In genomic region chr9:129276486-129277260, GRCh38 we compare ENCODE assay signal across 17 cellular contexts.
A peak's percentile ranks its signal among the peaks of the same experiment; 100 is the strongest.
DNase-seq lines count a peak whose midpoint lies in the region; ATAC-seq, FAIRE-seq and TF ChIP-seq lines count a peak whose summit lies in the region.
"Had no signal": no experiment of that assay in that cellular context is flagged by ENCODE, and none has a peak within 500 bp of the region (broad histone marks: within the 10 kb centered on the region; RNA-seq: fewer than 3 reads in every experiment).

No MANE protein-coding gene starts in this region.

- H3K4me2 ChIP-seq in HepG2 (ENCODE audit: low read depth, low read length): peak overlapping the region; percentile 51

- H4K20me1 ChIP-seq in HepG2 (ENCODE audit: insufficient read depth, low read length): no peaks in the 10 kb centered on the region

- H3K4me1 ChIP-seq in HepG2 (ENCODE audit: insufficient read depth, low read length) (peaks cover 39% of the 10 kb centered on the region), tibial artery (peaks cover 0 to under 1% (median 0%) of the 10 kb centered on the region in 4 donors)
- H3K4me1 ChIP-seq: SJCRH30 had no signal

- H3K36me3 Mint-ChIP-seq in activated T-cell treated with anti-CD3 and anti-CD28 coated beads, Interleukin-2, amount 50 U/mL, for 24 hours (ENCODE audit: low read depth): no peaks in the 10 kb centered on the region
- H3K36me3 Mint-ChIP-seq in WTC11: no peaks in the 10 kb centered on the region
- H3K36me3 Mint-ChIP-seq: brain had no signal

- no peaks in the 10 kb centered on the region for H3K36me3 ChIP-seq in HepG2 (replicated peaks in 1 of 2; ENCODE audit: control insufficient read depth in 1 of 2, insufficient read depth in 2 of 2, low read length in 2 of 2)
- no peaks in the 10 kb centered on the region for H3K36me3 ChIP-seq in tibial artery
- H3K36me3 ChIP-seq: SJCRH30 had no signal

- H3K9ac ChIP-seq in HepG2 (ENCODE audit: insufficient read depth, low read depth, low read length): no peak overlapping the region

- no peak for TF ChIP-seq CTCF in WTC11 (IDR thresholded peaks at IDR 0.05)
- TF ChIP-seq CTCF in HepG2 (CRISPR knock-in tag; IDR thresholded peaks at IDR 0.05): no peak
- no peak for TF ChIP-seq CTCF in tibial artery (IDR thresholded peaks at IDR 0.05)

- peak overlapping the region in 1 of 3 experiments; percentile 28; a peak in 1 of 6 replicates for H3K4me3 ChIP-seq in HepG2 (replicated peaks in 1 of 3; ENCODE audit: insufficient read depth in 1 of 3, low read depth in 2 of 3, low read length in 3 of 3)
- H3K4me3 ChIP-seq in tibial artery: no peak overlapping the region
- H3K4me3 ChIP-seq: SJCRH30 had no signal

- H3K9me3 ChIP-seq in HepG2 (ENCODE audit: low read length) (no peaks in the 10 kb centered on the region), tibial artery (no peaks in the 10 kb centered on the region)
- H3K9me3 ChIP-seq: SJCRH30 had no signal

- H3K27ac Mint-ChIP-seq in activated T-cell treated with anti-CD3 and anti-CD28 coated beads, Interleukin-2, amount 50 U/mL, for 24 hours: peak overlapping the region; percentile 5
- H3K27ac Mint-ChIP-seq in WTC11: no peak overlapping the region

- no peak overlapping the region for H3K4me3 Mint-ChIP-seq in activated T-cell treated with anti-CD3 and anti-CD28 coated beads, Interleukin-2, amount 50 U/mL, for 24 hours
- no peak overlapping the region; the same call in 1 of the 2 replicates for H3K4me3 Mint-ChIP-seq in WTC11
- H3K4me3 Mint-ChIP-seq: brain had no signal

- TF ChIP-seq POLR2A in HepG2 (IDR thresholded peaks at IDR 0.05; ENCODE audit: insufficient read depth in 1 of 2, low read depth in 2 of 2, low read length in 2 of 2): no peak

- TF ChIP-seq EP300 in HepG2 (IDR thresholded peaks at IDR 0.05; ENCODE audit: low read depth in 2 of 2, low read length in 2 of 2) (no peak), HepG2 (CRISPR knock-in tag; IDR thresholded peaks at IDR 0.05; ENCODE audit: borderline replicate concordance) (no peak)

- POLR2A ChIA-PET in WTC11 (lab: Charles Lee) (interaction anchor here (0.7 kb wide), 1 partner anchor 594 kb away, joined by 3 read pairs; no protein-coding TSS in a partner anchor), HepG2 (lab: Yijun Ruan, JAX) (interaction anchor here (1.1 to 2.0 kb wide), 4 partner anchors 8 to 99 kb away, joined by 3 to 8 read pairs (median 4); partner anchors contain the start of gene IER5L)

- H3K27me3 Mint-ChIP-seq in activated T-cell treated with anti-CD3 and anti-CD28 coated beads, Interleukin-2, amount 50 U/mL, for 24 hours: no peaks in the 10 kb centered on the region
- H3K27me3 Mint-ChIP-seq in WTC11 (ENCODE audit: low read depth): peaks cover 3% of the 10 kb centered on the region; the same call in 1 of the 2 replicates

- intact Hi-C loops in HepG2 (cut with micrococcal nuclease; ENCODE audit: unreplicated experiment): no loop called here
- intact Hi-C loops in tibial artery (cut with DNase I; ENCODE audit: low total_unique reads): no loop called here

- in situ Hi-C loops in HepG2 (cut with HindIII; ENCODE audit: extremely low pct_ligation_motif_present, low pct_unique_long_range_greater_than_20kb): loop anchor here (5.0 kb wide), 1 partner anchor 49 kb away; no protein-coding TSS in a partner anchor

- CTCF ChIA-PET in WTC11 (lab: Charles Lee): interaction anchor here (0.9 to 1.7 kb wide), 7 partner anchors 31 to 348 kb away, joined by 3 to 10 read pairs (median 3); no protein-coding TSS in a partner anchor
- CTCF ChIA-PET in HepG2 (lab: Yijun Ruan, JAX; ENCODE audit: low intra/inter-chr PET ratio, low total read pairs): no interaction called here

- H3K27ac ChIP-seq in HepG2 (ENCODE audit: extremely low read length, insufficient read depth, low read length): no peak overlapping the region
- no peak overlapping the region for H3K27ac ChIP-seq in tibial artery
- H3K27ac ChIP-seq: SJCRH30 had no signal

- BruUV-seq in HepG2 (replicated peaks; lab: Mats Ljungman, UMichigan): no TSS peak

- FAIRE-seq in HepG2 (lab: Jason Lieb, UNC): no peak
- FAIRE-seq: G401.6, GM12892 had no signal

- peaks cover 3 to 53% of the 10 kb centered on the region in 2 experiments for H3K27me3 ChIP-seq in HepG2 (ENCODE audit: control insufficient read depth in 1 of 2, insufficient read depth in 2 of 2, low read length in 2 of 2)
- peaks cover 0 to 4% of the 10 kb centered on the region in 2 donors for H3K27me3 ChIP-seq in tibial artery

- no peak for DNase-seq in activated T-cell treated with anti-CD3 and anti-CD28 coated beads, Interleukin-2, amount 50 U/mL, for 24 hours
- DNase-seq in activated T-cell treated with anti-CD3 and anti-CD28 coated beads, Interleukin-2, amount 50 U/mL, for 48 hours: no peak
- DNase-seq in WTC11 (ENCODE audit: low spot score): no peak
- DNase-seq in HepG2 (ENCODE audit: low spot score): no peak
- DNase-seq in tibial artery: peak; percentile 5 to 53
- no peak for DNase-seq in NCI-H1092 treated with DMSO at 0.1 percent for 48 hours (lab: John Stamatoyannopoulos, UW)
- no peak for DNase-seq in epidermal melanocyte (ENCODE audit: insufficient read length, low spot score)
- no peak for DNase-seq in NOMO-1 (lab: John Stamatoyannopoulos, UW; ENCODE audit: unreplicated experiment in 2 of 2)
- DNase-seq: activated CD4-positive, alpha-beta T cell treated with anti-CD3 and anti-CD28 coated beads, Interleukin-2, amount 50 U/mL, for 48 hours; activated gamma-delta T cell; effector memory CD4-positive, alpha-beta T cell; NCI-H1092; SJCRH30; T-helper 9 cell had no signal

- no peak for TF ChIP-seq RAD21 in HepG2 (CRISPR knock-in tag; IDR thresholded peaks at IDR 0.05)

- WGBS in HepG2 (ENCODE audit: low lambda C conversion rate): 37% methylated on average over 18 of the region's 18 CpGs

- no peak overlapping the region for H2AFZ ChIP-seq in HepG2 (ENCODE audit: low read length)

- ATAC-seq in WTC11 (peak; percentile 31), HepG2 (no peak; the same call in 2 of the 3 replicates)

- peaks cover 6% of the 10 kb centered on the region for H3K4me1 Mint-ChIP-seq in activated T-cell treated with anti-CD3 and anti-CD28 coated beads, Interleukin-2, amount 50 U/mL, for 24 hours (ENCODE audit: low read depth)
- H3K4me1 Mint-ChIP-seq in WTC11: peaks cover 42% of the 10 kb centered on the region

- H3K79me2 ChIP-seq in HepG2 (ENCODE audit: insufficient read depth, low read length): no peaks in the 10 kb centered on the region

- H3K9me3 Mint-ChIP-seq in activated T-cell treated with anti-CD3 and anti-CD28 coated beads, Interleukin-2, amount 50 U/mL, for 24 hours: no peaks in the 10 kb centered on the region
- H3K9me3 Mint-ChIP-seq in WTC11: peaks cover 5% of the 10 kb centered on the region; the same call in 1 of the 2 replicates

TF ChIP-seq in WTC11, 78 proteins besides CTCF, POLR2A, EP300 and RAD21 (continues in another document):
- TF ChIP-seq, protein P1, sequence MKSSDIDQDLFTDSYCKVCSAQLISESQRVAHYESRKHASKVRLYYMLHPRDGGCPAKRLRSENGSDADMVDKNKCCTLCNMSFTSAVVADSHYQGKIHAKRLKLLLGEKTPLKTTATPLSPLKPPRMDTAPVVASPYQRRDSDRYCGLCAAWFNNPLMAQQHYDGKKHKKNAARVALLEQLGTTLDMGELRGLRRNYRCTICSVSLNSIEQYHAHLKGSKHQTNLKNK (CRISPR knock-in tag; IDR thresholded peaks at IDR 0.05): no peak
- TF ChIP-seq TP53 (CRISPR knock-in tag; IDR thresholded peaks at IDR 0.05) (no peak), ZNF232 (CRISPR knock-in tag; IDR thresholded peaks at IDR 0.05) (no peak), NR3C1 (CRISPR knock-in tag; conservative IDR thresholded peaks at IDR 0.05; ENCODE audit: low read depth) (no peak), ZNF423 (CRISPR knock-in tag; IDR thresholded peaks at IDR 0.05) (no peak)

TF ChIP-seq in HepG2, 621 proteins besides CTCF, POLR2A, EP300 and RAD21:
- TF ChIP-seq, protein P2, sequence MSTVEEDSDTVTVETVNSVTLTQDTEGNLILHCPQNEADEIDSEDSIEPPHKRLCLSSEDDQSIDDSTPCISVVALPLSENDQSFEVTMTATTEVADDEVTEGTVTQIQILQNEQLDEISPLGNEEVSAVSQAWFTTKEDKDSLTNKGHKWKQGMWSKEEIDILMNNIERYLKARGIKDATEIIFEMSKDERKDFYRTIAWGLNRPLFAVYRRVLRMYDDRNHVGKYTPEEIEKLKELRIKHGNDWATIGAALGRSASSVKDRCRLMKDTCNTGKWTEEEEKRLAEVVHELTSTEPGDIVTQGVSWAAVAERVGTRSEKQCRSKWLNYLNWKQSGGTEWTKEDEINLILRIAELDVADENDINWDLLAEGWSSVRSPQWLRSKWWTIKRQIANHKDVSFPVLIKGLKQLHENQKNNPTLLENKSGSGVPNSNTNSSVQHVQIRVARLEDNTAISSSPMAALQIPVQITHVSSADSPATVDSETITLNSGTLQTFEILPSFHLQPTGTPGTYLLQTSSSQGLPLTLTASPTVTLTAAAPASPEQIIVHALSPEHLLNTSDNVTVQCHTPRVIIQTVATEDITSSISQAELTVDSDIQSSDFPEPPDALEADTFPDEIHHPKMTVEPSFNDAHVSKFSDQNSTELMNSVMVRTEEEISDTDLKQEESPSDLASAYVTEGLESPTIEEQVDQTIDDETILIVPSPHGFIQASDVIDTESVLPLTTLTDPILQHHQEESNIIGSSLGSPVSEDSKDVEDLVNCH (CRISPR knock-in tag; IDR thresholded peaks at IDR 0.05): no peak
- TF ChIP-seq KDM5B (CRISPR knock-in tag; IDR thresholded peaks at IDR 0.05; ENCODE audit: borderline replicate concordance) (0 out of 2 replicates have a peak, but pooled peaks have one; percentile 31), FOXA1 (IDR thresholded peaks at IDR 0.05) (no peak), FOXA1 (CRISPR knock-in tag; IDR thresholded peaks at IDR 0.05) (0 out of 2 replicates have a peak, but pooled peaks have one; percentile 23)

Comparison
In these comparisons a context has a peak if more than half of its experiments do, and no peak if none do; other contexts are left out.
1. DNase-seq: peak in tibial artery (2 of 2); none in activated T-cell treated with anti-CD3 and anti-CD28 coated beads, Interleukin-2, amount 50 U/mL, for 24 hours (single experiment), activated T-cell treated with anti-CD3 and anti-CD28 coated beads, Interleukin-2, amount 50 U/mL, for 48 hours (0 of 2), WTC11 (single experiment), HepG2 (single experiment), NCI-H1092 treated with DMSO at 0.1 percent for 48 hours (single experiment), epidermal melanocyte (single experiment) and NOMO-1 (0 of 2).